8 cellular contexts compared by ENCODE assay signal in the genomic region with DNA sequence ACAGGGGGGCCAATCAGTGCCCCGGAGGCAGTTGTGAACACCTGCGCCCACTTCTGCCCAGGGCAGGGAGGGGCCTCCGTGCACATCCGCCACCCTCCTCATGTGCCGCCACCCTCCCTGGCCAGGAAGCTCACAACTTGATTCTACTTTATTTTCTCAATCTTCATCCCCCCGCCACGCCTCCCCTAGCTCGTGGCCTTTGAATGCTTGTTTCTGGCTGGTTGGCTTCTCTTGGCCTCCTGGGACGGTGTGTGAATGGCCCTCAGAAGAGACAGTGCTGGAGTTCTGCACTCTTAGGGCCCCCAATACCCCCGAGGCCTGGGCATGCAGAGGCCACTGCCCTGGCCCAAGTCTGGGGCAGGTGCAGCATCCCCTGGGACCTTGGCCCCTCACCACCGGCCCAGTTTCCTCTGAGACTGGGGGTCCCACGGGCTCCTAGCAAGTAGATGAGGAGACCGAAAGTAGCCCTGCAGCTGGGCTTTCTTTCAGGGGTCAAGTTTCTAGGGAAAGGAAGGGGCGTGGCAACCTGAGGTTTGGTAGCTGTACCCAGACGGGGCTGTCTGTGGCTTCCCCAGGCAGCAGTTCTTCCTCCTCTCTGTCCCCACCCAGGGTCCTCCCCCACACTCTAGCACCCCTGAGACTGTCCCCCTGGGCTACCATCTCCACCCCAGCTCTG. TPM values are rescaled to one million over a fixed set of nuclear protein-coding genes. Genes with fewer than 3 reads are reported as not detected.
DNase-seq lines count a peak whose midpoint lies in the region; ATAC-seq, FAIRE-seq and TF ChIP-seq lines count a peak whose summit lies in the region.

No MANE protein-coding gene starts in this region.

- H3K9ac ChIP-seq in HCT116 (ENCODE audit: low read length) (peak overlapping the region; percentile 87), smooth muscle cell (ENCODE audit: low read depth) (no peak overlapping the region)

- H3F3A ChIP-seq in smooth muscle cell (ENCODE audit: low read depth), result peaks cover 12% of the 10 kb centered on the region

- no peaks in the 10 kb centered on the region for H3K36me3 ChIP-seq in HCT116 (ENCODE audit: control insufficient read depth in 1 of 2, insufficient read depth in 2 of 2, low read length in 2 of 2)
- no peaks in the 10 kb centered on the region for H3K36me3 ChIP-seq in smooth muscle cell (ENCODE audit: low read depth)

- FAIRE-seq in urothelium cell line (lab: Jason Lieb, UNC), result no peak

- peak overlapping the region; percentile 99 for H3K4me2 ChIP-seq in HCT116 (ENCODE audit: low read length)
- H3K4me2 ChIP-seq in smooth muscle cell, result no peak overlapping the region

- ATAC-seq in HCT116, result no peak

- no peaks in the 10 kb centered on the region for H3K27me3 ChIP-seq in HCT116 (ENCODE audit: insufficient read depth, low read length)
- no peaks in the 10 kb centered on the region for H3K27me3 ChIP-seq in smooth muscle cell (ENCODE audit: low read depth)

- H3K79me2 ChIP-seq in HCT116 (ENCODE audit: insufficient read depth, low read length), result peaks cover 9% of the 10 kb centered on the region; the same call in 1 of the 2 replicates
- no peaks in the 10 kb centered on the region for H3K79me2 ChIP-seq in smooth muscle cell (ENCODE audit: low read depth)

- H3K4me1 ChIP-seq in HCT116 (ENCODE audit: control insufficient read depth in 1 of 2, insufficient read depth in 2 of 2, low read length in 2 of 2) (peaks cover 11 to 17% of the 10 kb centered on the region in 2 experiments), smooth muscle cell (ENCODE audit: low read depth) (peaks cover 7% of the 10 kb centered on the region)

- H3K27ac ChIP-seq in HCT116 (ENCODE audit: low read depth, low read length), result peak overlapping the region; percentile 61; the same call in 1 of the 2 replicates
- no peak overlapping the region for H3K27ac ChIP-seq in smooth muscle cell (ENCODE audit: low read depth)

- TF ChIP-seq CTCF in HCT116 (IDR thresholded peaks at IDR 0.05 in 2 of 3, conservative IDR thresholded peaks at IDR 0.05 in 1 of 3; ENCODE audit: borderline replicate concordance in 1 of 3, insufficient read depth in 1 of 3, low read depth in 2 of 3, low read length in 2 of 3) (no peak), smooth muscle cell (IDR thresholded peaks at IDR 0.05; ENCODE audit: borderline replicate concordance, insufficient read depth, poor library complexity, severe bottlenecking) (no peak), GM13976 (IDR thresholded peaks at IDR 0.05; ENCODE audit: borderline replicate concordance, control extremely low read depth, extremely low read depth, insufficient read depth, missing control alignments) (no peak)

- RAD21 ChIA-PET in HCT116 (lab: Charles Lee; ENCODE audit: low non-redundant PET in 1 of 2, low total read pairs in 2 of 2, uncharacterized antibody in 2 of 2, unreplicated experiment in 2 of 2), result no interaction called here

- CTCF ChIA-PET in HCT116 (lab: Charles Lee), result no interaction called here

- H4K20me1 ChIP-seq in HCT116 (ENCODE audit: insufficient read depth) (no peaks in the 10 kb centered on the region), smooth muscle cell (ENCODE audit: low read depth) (no peaks in the 10 kb centered on the region)

- H3K9me2 ChIP-seq in HCT116 (ENCODE audit: insufficient read depth), result no peaks in the 10 kb centered on the region

- in situ Hi-C loops in GM13976 (cut with MboI; ENCODE audit: low sequenced_read_pairs, unreplicated experiment), result no loop called here

- intact Hi-C loops in HCT116 (cut with micrococcal nuclease), result no loop called here

- no peaks in the 10 kb centered on the region for H3K9me3 ChIP-seq in HCT116 (ENCODE audit: control insufficient read depth in 1 of 2, insufficient read depth in 1 of 2, low read depth in 1 of 2, low read length in 2 of 2)
- no peaks in the 10 kb centered on the region for H3K9me3 ChIP-seq in smooth muscle cell (replicated peaks; ENCODE audit: low read depth)

- POLR2A ChIA-PET in HCT116 (lab: Charles Lee), result no interaction called here

- TF ChIP-seq RAD21 in HCT116 (IDR thresholded peaks at IDR 0.05; ENCODE audit: low read depth), result no peak

- TF ChIP-seq POLR2A in HCT116 (IDR thresholded peaks at IDR 0.05; ENCODE audit: borderline replicate concordance, extremely low read depth, insufficient read depth, insufficient read length), result no peak

- BruUV-seq in HCT116 (replicated peaks; lab: Mats Ljungman, UMichigan), result no TSS peak

- DNase-seq in HCT116 (ENCODE audit: low read depth, low spot score), result no peak
- DNase-seq in T-helper 2 cell, result peak in 4 of 5 experiments; percentile 38 to 89 (median 62)
- DNase-seq in effector CD8-positive, alpha-beta T cell (lab: John Stamatoyannopoulos, UW), result peak; percentile 42
- DNase-seq in smooth muscle cell (lab: John Stamatoyannopoulos, UW; ENCODE audit: unreplicated experiment), result no peak
- DNase-seq in NCI-H2171 treated with DMSO at 0.1 percent for 48 hours (lab: John Stamatoyannopoulos, UW), result no peak
- DNase-seq in NCI-H82 treated with DMSO at 0.1 percent for 48 hours (lab: John Stamatoyannopoulos, UW; ENCODE audit: unreplicated experiment), result no peak
- DNase-seq in GM13976 (ENCODE audit: low spot score), result no peak
- DNase-seq in urothelium cell line (ENCODE audit: low spot score), result no peak

- H2AFZ ChIP-seq in HCT116 (ENCODE audit: low read depth, low read length, poor library complexity, severe bottlenecking) (no peak overlapping the region), smooth muscle cell (ENCODE audit: low read depth) (no peak overlapping the region)

- 93% methylated on average over 14 of the region's 15 CpGs for WGBS in smooth muscle cell (ENCODE audit: low lambda C conversion rate)

- H3K4me3 ChIP-seq in HCT116 (replicated peaks in 1 of 2; ENCODE audit: low read depth in 1 of 2, low read length in 2 of 2) (peak overlapping the region; percentile 79 to 96), smooth muscle cell (peak overlapping the region; percentile 76)

TF ChIP-seq in HCT116, 20 proteins besides CTCF, POLR2A, EP300 and RAD21:
- TF ChIP-seq ATF3 (IDR thresholded peaks at IDR 0.05), result no peak
- TF ChIP-seq, protein P1, sequence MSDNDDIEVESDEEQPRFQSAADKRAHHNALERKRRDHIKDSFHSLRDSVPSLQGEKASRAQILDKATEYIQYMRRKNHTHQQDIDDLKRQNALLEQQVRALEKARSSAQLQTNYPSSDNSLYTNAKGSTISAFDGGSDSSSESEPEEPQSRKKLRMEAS (IDR thresholded peaks at IDR 0.05), result no peak
- no peak for TF ChIP-seq ZNF274 (IDR thresholded peaks at IDR 0.05; ENCODE audit: low read depth, low read length)
- no peak for TF ChIP-seq SRF (IDR thresholded peaks at IDR 0.05; ENCODE audit: low read depth)

RNA-seq across cellular contexts. Expression of gene RGS19, which starts 1.3 kb away (rescaled TPM):
- total RNA-seq in HCT116 (2021; ENCODE audit: unreplicated experiment) (21.4 TPM), smooth muscle cell (14.9 and 17.4 TPM in 2 replicates)
- polyA plus RNA-seq in HCT116 (2012), result 18.1 and 21.4 TPM in 2 replicates
- 24.6 and 25.4 TPM in 2 replicates for polyA plus RNA-seq in smooth muscle cell

RNA-seq across cellular contexts. Expression of gene OPRL1, which starts 1.9 kb away (rescaled TPM):
- total RNA-seq in HCT116 (2021; ENCODE audit: unreplicated experiment), result 1.6 TPM
- 1.6 and 1.7 TPM in 2 replicates for polyA plus RNA-seq in HCT116 (2012)
- total RNA-seq in smooth muscle cell, result 2.9 and 6.4 TPM in 2 replicates
- polyA plus RNA-seq in smooth muscle cell, result 3.1 and 4.3 TPM in 2 replicates

RNA-seq across cellular contexts. Expression of gene LKAAEAR1, which starts 6.2 kb away (rescaled TPM):
- not detected for total RNA-seq in HCT116 (2021; ENCODE audit: unreplicated experiment)
- 0.06 and 0.08 TPM in 2 replicates for polyA plus RNA-seq in HCT116 (2012)
- 4.5 TPM in 1 of 2 replicates, not detected in the other for total RNA-seq in smooth muscle cell
- 0.79 and 1.6 TPM in 2 replicates for polyA plus RNA-seq in smooth muscle cell

RNA-seq across cellular contexts. Expression of gene TCEA2, which starts 15.0 kb away (rescaled TPM):
- total RNA-seq in HCT116 (2021; ENCODE audit: unreplicated experiment), result 29.7 TPM
- 37.7 and 40.4 TPM in 2 replicates for polyA plus RNA-seq in HCT116 (2012)
- total RNA-seq in smooth muscle cell, result 24.9 and 41.0 TPM in 2 replicates
- polyA plus RNA-seq in smooth muscle cell, result 83.4 and 89.5 TPM in 2 replicates

RNA-seq across cellular contexts. Expression of gene SOX18, which starts 28.6 kb away (rescaled TPM):
- total RNA-seq in HCT116 (2021; ENCODE audit: unreplicated experiment) (3.3 TPM), smooth muscle cell (0.54 and 2.9 TPM in 2 replicates)
- polyA plus RNA-seq in HCT116 (2012), result 1.2 and 1.8 TPM in 2 replicates
- polyA plus RNA-seq in smooth muscle cell, result 9.7 and 11.3 TPM in 2 replicates

Comparison
In these comparisons a context has a peak if more than half of its experiments do, and no peak if none do; other contexts are left out.
1. DNase-seq: peak in T-helper 2 cell (4 of 5) and effector CD8-positive, alpha-beta T cell (single experiment); none in HCT116 (single experiment), smooth muscle cell (single experiment), NCI-H2171 treated with DMSO at 0.1 percent for 48 hours (single experiment), NCI-H82 treated with DMSO at 0.1 percent for 48 hours (single experiment), GM13976 (single experiment) and urothelium cell line (single experiment).